ENCODE assay signal across 1 cellular context in genomic region chr14:30496852-30497251, GRCh38.
TF ChIP-seq lines count a peak whose summit lies in the region.

No MANE protein-coding gene starts in this region.

TF ChIP-seq in K562, 482 proteins besides CTCF, POLR2A, EP300 and RAD21 (continued from another document):
- TF ChIP-seq ZNF449 (CRISPR knock-in tag; IDR thresholded peaks at IDR 0.05), result no peak
- no peak for TF ChIP-seq SREBF2 (CRISPR knock-in tag; IDR thresholded peaks at IDR 0.05)
- peak; percentile 85 for TF ChIP-seq MAFK (IDR thresholded peaks at IDR 0.05; ENCODE audit: low read length)
- TF ChIP-seq ZNF586 (CRISPR knock-in tag; conservative IDR thresholded peaks at IDR 0.05), result no peak
- TF ChIP-seq C11orf30 (IDR thresholded peaks at IDR 0.05; ENCODE audit: low read depth), result peak; percentile 86
- TF ChIP-seq MYNN (IDR thresholded peaks at IDR 0.05), result no peak
- no peak for TF ChIP-seq MYNN (CRISPR knock-in tag; IDR thresholded peaks at IDR 0.05)
- TF ChIP-seq ZNF274 (IDR thresholded peaks at IDR 0.05; ENCODE audit: borderline replicate concordance, low read depth, low read length), result no peak
- no peak for TF ChIP-seq L3MBTL2 (IDR thresholded peaks at IDR 0.05)
- TF ChIP-seq, protein P1, sequence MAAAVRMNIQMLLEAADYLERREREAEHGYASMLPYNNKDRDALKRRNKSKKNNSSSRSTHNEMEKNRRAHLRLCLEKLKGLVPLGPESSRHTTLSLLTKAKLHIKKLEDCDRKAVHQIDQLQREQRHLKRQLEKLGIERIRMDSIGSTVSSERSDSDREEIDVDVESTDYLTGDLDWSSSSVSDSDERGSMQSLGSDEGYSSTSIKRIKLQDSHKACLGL (CRISPR knock-in tag; IDR thresholded peaks at IDR 0.05; ENCODE audit: borderline replicate concordance, poor library complexity, severe bottlenecking), result no peak
- TF ChIP-seq KHSRP (IDR thresholded peaks at IDR 0.05), result no peak
- TF ChIP-seq, protein P2, sequence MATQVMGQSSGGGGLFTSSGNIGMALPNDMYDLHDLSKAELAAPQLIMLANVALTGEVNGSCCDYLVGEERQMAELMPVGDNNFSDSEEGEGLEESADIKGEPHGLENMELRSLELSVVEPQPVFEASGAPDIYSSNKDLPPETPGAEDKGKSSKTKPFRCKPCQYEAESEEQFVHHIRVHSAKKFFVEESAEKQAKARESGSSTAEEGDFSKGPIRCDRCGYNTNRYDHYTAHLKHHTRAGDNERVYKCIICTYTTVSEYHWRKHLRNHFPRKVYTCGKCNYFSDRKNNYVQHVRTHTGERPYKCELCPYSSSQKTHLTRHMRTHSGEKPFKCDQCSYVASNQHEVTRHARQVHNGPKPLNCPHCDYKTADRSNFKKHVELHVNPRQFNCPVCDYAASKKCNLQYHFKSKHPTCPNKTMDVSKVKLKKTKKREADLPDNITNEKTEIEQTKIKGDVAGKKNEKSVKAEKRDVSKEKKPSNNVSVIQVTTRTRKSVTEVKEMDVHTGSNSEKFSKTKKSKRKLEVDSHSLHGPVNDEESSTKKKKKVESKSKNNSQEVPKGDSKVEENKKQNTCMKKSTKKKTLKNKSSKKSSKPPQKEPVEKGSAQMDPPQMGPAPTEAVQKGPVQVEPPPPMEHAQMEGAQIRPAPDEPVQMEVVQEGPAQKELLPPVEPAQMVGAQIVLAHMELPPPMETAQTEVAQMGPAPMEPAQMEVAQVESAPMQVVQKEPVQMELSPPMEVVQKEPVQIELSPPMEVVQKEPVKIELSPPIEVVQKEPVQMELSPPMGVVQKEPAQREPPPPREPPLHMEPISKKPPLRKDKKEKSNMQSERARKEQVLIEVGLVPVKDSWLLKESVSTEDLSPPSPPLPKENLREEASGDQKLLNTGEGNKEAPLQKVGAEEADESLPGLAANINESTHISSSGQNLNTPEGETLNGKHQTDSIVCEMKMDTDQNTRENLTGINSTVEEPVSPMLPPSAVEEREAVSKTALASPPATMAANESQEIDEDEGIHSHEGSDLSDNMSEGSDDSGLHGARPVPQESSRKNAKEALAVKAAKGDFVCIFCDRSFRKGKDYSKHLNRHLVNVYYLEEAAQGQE (CRISPR knock-in tag; IDR thresholded peaks at IDR 0.05; ENCODE audit: low read depth), result no peak
- no peak for TF ChIP-seq RFX5 (IDR thresholded peaks at IDR 0.05; ENCODE audit: low read depth, low read length)
- TF ChIP-seq ZBTB8A (IDR thresholded peaks at IDR 0.05; ENCODE audit: partially characterized antibody), result no peak
- TF ChIP-seq HMGN3 (IDR thresholded peaks at IDR 0.05; ENCODE audit: borderline replicate concordance, extremely low read depth, insufficient read length, low read depth, low read length), result no peak
- no peak for TF ChIP-seq HDAC6 (IDR thresholded peaks at IDR 0.05; ENCODE audit: low read depth, low read length)
- TF ChIP-seq ZC3H4 (CRISPR knock-in tag; IDR thresholded peaks at IDR 0.05; ENCODE audit: borderline replicate concordance), result no peak
- TF ChIP-seq TBL1XR1 (IDR thresholded peaks at IDR 0.05; ENCODE audit: low read length in 2 of 2), result no peak
- no peak for TF ChIP-seq MCM7 (IDR thresholded peaks at IDR 0.05)
- TF ChIP-seq NR2C2 (CRISPR knock-in tag; IDR thresholded peaks at IDR 0.05), result no peak
- TF ChIP-seq NR2C2 (tag; IDR thresholded peaks at IDR 0.05), result no peak
- peak; percentile 89 for TF ChIP-seq MAFF (IDR thresholded peaks at IDR 0.05; ENCODE audit: low read length)
- no peak for TF ChIP-seq NONO (IDR thresholded peaks at IDR 0.05; ENCODE audit: low read depth in 2 of 2, low read length in 1 of 2)
- TF ChIP-seq SIN3A (IDR thresholded peaks at IDR 0.05; ENCODE audit: borderline replicate concordance in 2 of 2, control insufficient read depth in 1 of 2, low read depth in 2 of 2, low read length in 2 of 2), result no peak
- TF ChIP-seq, protein P3, sequence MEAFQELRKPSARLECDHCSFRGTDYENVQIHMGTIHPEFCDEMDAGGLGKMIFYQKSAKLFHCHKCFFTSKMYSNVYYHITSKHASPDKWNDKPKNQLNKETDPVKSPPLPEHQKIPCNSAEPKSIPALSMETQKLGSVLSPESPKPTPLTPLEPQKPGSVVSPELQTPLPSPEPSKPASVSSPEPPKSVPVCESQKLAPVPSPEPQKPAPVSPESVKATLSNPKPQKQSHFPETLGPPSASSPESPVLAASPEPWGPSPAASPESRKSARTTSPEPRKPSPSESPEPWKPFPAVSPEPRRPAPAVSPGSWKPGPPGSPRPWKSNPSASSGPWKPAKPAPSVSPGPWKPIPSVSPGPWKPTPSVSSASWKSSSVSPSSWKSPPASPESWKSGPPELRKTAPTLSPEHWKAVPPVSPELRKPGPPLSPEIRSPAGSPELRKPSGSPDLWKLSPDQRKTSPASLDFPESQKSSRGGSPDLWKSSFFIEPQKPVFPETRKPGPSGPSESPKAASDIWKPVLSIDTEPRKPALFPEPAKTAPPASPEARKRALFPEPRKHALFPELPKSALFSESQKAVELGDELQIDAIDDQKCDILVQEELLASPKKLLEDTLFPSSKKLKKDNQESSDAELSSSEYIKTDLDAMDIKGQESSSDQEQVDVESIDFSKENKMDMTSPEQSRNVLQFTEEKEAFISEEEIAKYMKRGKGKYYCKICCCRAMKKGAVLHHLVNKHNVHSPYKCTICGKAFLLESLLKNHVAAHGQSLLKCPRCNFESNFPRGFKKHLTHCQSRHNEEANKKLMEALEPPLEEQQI (IDR thresholded peaks at IDR 0.05), result no peak
- no peak for TF ChIP-seq TEAD2 (tag; IDR thresholded peaks at IDR 0.05)
- no peak for TF ChIP-seq ZNF398 (CRISPR knock-in tag; IDR thresholded peaks at IDR 0.05)
- TF ChIP-seq ZBTB33 (CRISPR knock-in tag; IDR thresholded peaks at IDR 0.05), result no peak
- TF ChIP-seq, protein P4, sequence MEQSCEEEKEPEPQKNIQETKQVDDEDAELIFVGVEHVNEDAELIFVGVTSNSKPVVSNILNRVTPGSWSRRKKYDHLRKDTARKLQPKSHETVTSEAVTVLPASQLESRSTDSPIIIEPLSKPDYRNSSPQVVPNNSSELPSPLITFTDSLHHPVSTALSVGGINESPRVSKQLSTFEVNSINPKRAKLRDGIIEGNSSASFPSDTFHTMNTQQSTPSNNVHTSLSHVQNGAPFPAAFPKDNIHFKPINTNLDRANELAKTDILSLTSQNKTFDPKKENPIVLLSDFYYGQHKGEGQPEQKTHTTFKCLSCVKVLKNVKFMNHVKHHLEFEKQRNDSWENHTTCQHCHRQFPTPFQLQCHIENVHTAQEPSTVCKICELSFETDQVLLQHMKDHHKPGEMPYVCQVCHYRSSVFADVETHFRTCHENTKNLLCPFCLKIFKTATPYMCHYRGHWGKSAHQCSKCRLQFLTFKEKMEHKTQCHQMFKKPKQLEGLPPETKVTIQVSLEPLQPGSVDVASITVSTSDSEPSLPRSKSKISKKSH (CRISPR knock-in tag; IDR thresholded peaks at IDR 0.05), result no peak
- no peak for TF ChIP-seq ELK3 (CRISPR knock-in tag; IDR thresholded peaks at IDR 0.05)
